ENCODE assay signal across 17 cellular contexts in genomic region chr2:127185093-127185492, GRCh38. TPM values are rescaled to one million over a fixed set of nuclear protein-coding genes. Genes with fewer than 3 reads are reported as not detected.
DNase-seq lines count a peak whose midpoint lies in the region; ATAC-seq, FAIRE-seq and TF ChIP-seq lines count a peak whose summit lies in the region.
"Had no signal": no experiment of that assay in that cellular context is flagged by ENCODE, and none has a peak within 500 bp of the region (broad histone marks: within the 10 kb centered on the region; RNA-seq: fewer than 3 reads in every experiment).

No MANE protein-coding gene starts in this region.

- H3K9me3 ChIP-seq in HCT116 (ENCODE audit: control insufficient read depth in 1 of 2, insufficient read depth in 1 of 2, low read depth in 1 of 2, low read length in 2 of 2) = 0 out of 4 replicates have a peak, but pooled peaks cover 0 to 2% of the 10 kb centered on the region in 2 experiments
- no peaks in the 10 kb centered on the region for H3K9me3 ChIP-seq in GM12878 (replicated peaks; ENCODE audit: control insufficient read depth, insufficient read depth, low read length)
- no peaks in the 10 kb centered on the region for H3K9me3 ChIP-seq in sigmoid colon

- H4K20me1 ChIP-seq in HCT116 (ENCODE audit: insufficient read depth) (no peaks in the 10 kb centered on the region), GM12878 (ENCODE audit: control insufficient read depth, insufficient read depth) (no peaks in the 10 kb centered on the region)

- TF ChIP-seq EP300 in GM12878 (IDR thresholded peaks at IDR 0.05; ENCODE audit: borderline replicate concordance in 1 of 2, control insufficient read depth in 1 of 2, low read depth in 2 of 2, low read length in 2 of 2) = no peak
- no peak for TF ChIP-seq EP300 in sigmoid colon (IDR thresholded peaks at IDR 0.05)

- DNase-seq in activated CD4-positive, alpha-beta memory T cell treated with anti-CD3 and anti-CD28 coated beads for 36 hours = peak; percentile 33
- DNase-seq in activated CD4-positive, alpha-beta memory T cell treated with anti-CD3 and anti-CD28 coated beads, Interleukin-2, amount 10 ng/mL, durations not matched to agents 7 days and 5 days = no peak
- DNase-seq in HCT116 (ENCODE audit: low read depth, low spot score) (no peak), GM12878 (ENCODE audit: low read depth, low spot score) (no peak), sigmoid colon (peak; percentile 63), NCI-H1105 treated with DMSO at 0.1 percent for 48 hours (lab: John Stamatoyannopoulos, UW) (no peak)
- DNase-seq: activated gamma-delta T cell treated with Interleukin-2 at 50 U/mL for 16 hours; NCI-H1417 treated with DMSO at 0.1 percent for 48 hours; NCI-H2227 treated with DMSO at 0.1 percent for 48 hours; NK-92 treated with Interleukin-12 subunit alpha and Interleukin-12 subunit beta, amount 100 ng/mL, for 24 hours; upper lobe of left lung had no signal

- TF ChIP-seq CTCF in HCT116 (IDR thresholded peaks at IDR 0.05 in 2 of 3, conservative IDR thresholded peaks at IDR 0.05 in 1 of 3; ENCODE audit: borderline replicate concordance in 1 of 3, insufficient read depth in 1 of 3, low read depth in 2 of 3, low read length in 2 of 3) = peak in 2 of 3 experiments; percentile 12 to 23; a peak in 1 of 6 replicates
- TF ChIP-seq CTCF in GM12878 (IDR thresholded peaks at IDR 0.05 in 2 of 3, conservative IDR thresholded peaks at IDR 0.05 in 1 of 3; ENCODE audit: control insufficient read depth in 2 of 3, extremely low read depth in 1 of 3, insufficient read depth in 1 of 3, low read depth in 3 of 3, low read length in 3 of 3) = peak in 1 of 3 experiments; percentile 18; a peak in 1 of 6 replicates
- TF ChIP-seq CTCF in sigmoid colon (IDR thresholded peaks at IDR 0.05) = no peak

- in situ Hi-C loops in GM12878 (cut with MboI) = no loop called here

- H3K4me2 ChIP-seq in HCT116 (ENCODE audit: low read length) = peak overlapping the region; percentile 13; the same call in 1 of the 2 replicates
- no peak overlapping the region for H3K4me2 ChIP-seq in GM12878 (ENCODE audit: control insufficient read depth, insufficient read depth)
- H3K4me2 ChIP-seq: A549 had no signal

- intact Hi-C loops in activated CD4-positive, alpha-beta memory T cell treated with anti-CD3 and anti-CD28 coated beads for 36 hours (cut with micrococcal nuclease) = no loop called here
- intact Hi-C loops in HCT116 (cut with micrococcal nuclease) (no loop called here), GM12878 (cut with micrococcal nuclease; ENCODE audit: unreplicated experiment) (no loop called here), sigmoid colon (cut with DNase I) (no loop called here)

- WGBS in GM12878 (ENCODE audit: insufficient coverage, insufficient replicate concordance, low lambda C conversion rate, missing lambda C conversion rate) = 34% methylated on average over 9 of the region's 9 CpGs
- 65 to 74% methylated on average over 9 of the region's 9 CpGs for WGBS in sigmoid colon, 2 donors

- RAD21 ChIA-PET in HCT116 (lab: Charles Lee; ENCODE audit: low non-redundant PET in 1 of 2, low total read pairs in 2 of 2, uncharacterized antibody in 2 of 2, unreplicated experiment in 2 of 2) (no interaction called here), GM12878 (lab: Charles Lee; ENCODE audit: unreplicated experiment) (no interaction called here)

- CTCF ChIA-PET in activated CD4-positive, alpha-beta memory T cell treated with anti-CD3 and anti-CD28 coated beads for 36 hours (lab: Charles Lee) = interaction anchor here (0.6 to 2.0 kb wide), 3 partner anchors 12 to 117 kb away, joined by 3 to 9 read pairs (median 5); no protein-coding TSS in a partner anchor
- CTCF ChIA-PET in activated CD4-positive, alpha-beta memory T cell treated with anti-CD3 and anti-CD28 coated beads, Interleukin-2, amount 10 ng/mL, durations not matched to agents 7 days and 5 days (lab: Charles Lee) = no interaction called here
- CTCF ChIA-PET in HCT116 (lab: Charles Lee) = no interaction called here
- CTCF ChIA-PET in GM12878 (lab: Yijun Ruan, JAX) = interaction anchor here (2.3 kb wide), 1 partner anchor 12 kb away, joined by 8 read pairs; no protein-coding TSS in a partner anchor

- ATAC-seq in HCT116 (peak; percentile 69), GM12878 (peak; percentile 33; the same call in 1 of the 3 replicates), GM21360 (IDR thresholded peaks at IDR 0.05; ENCODE audit: unreplicated experiment) (no peak), HG02623 (IDR thresholded peaks at IDR 0.05; ENCODE audit: unreplicated experiment) (no peak)
- ATAC-seq: Right ventricle myocardium inferior had no signal

- H3K79me2 ChIP-seq in HCT116 (ENCODE audit: insufficient read depth, low read length) (no peaks in the 10 kb centered on the region), GM12878 (ENCODE audit: control insufficient read depth, insufficient read depth, low read length) (no peaks in the 10 kb centered on the region)

- H3K36me3 ChIP-seq in HCT116 (ENCODE audit: control insufficient read depth in 1 of 2, insufficient read depth in 2 of 2, low read length in 2 of 2) (no peaks in the 10 kb centered on the region), GM12878 (ENCODE audit: control insufficient read depth in 2 of 2, insufficient read depth in 2 of 2, low read length in 1 of 2) (no peaks in the 10 kb centered on the region), sigmoid colon (no peaks in the 10 kb centered on the region)
- H3K36me3 ChIP-seq: upper lobe of left lung had no signal

- peaks cover 23% of the 10 kb centered on the region for H3K27me3 Mint-ChIP-seq in activated CD4-positive, alpha-beta memory T cell treated with anti-CD3 and anti-CD28 coated beads for 36 hours
- H3K27me3 Mint-ChIP-seq in activated CD4-positive, alpha-beta memory T cell treated with anti-CD3 and anti-CD28 coated beads, Interleukin-2, amount 10 ng/mL, durations not matched to agents 7 days and 5 days = peaks cover 35% of the 10 kb centered on the region
- H3K27me3 Mint-ChIP-seq: brain had no signal

- no peak overlapping the region for H3K4me3 Mint-ChIP-seq in activated CD4-positive, alpha-beta memory T cell treated with anti-CD3 and anti-CD28 coated beads for 36 hours
- H3K4me3 Mint-ChIP-seq in activated CD4-positive, alpha-beta memory T cell treated with anti-CD3 and anti-CD28 coated beads, Interleukin-2, amount 10 ng/mL, durations not matched to agents 7 days and 5 days = no peak overlapping the region
- H3K4me3 Mint-ChIP-seq: brain had no signal

- TF ChIP-seq RAD21 in HCT116 (IDR thresholded peaks at IDR 0.05; ENCODE audit: low read depth) (no peak), GM12878 (IDR thresholded peaks at IDR 0.05; ENCODE audit: insufficient read depth, low read depth, low read length) (no peak)

- POLR2A ChIA-PET in activated CD4-positive, alpha-beta memory T cell treated with anti-CD3 and anti-CD28 coated beads for 36 hours (lab: Charles Lee) = no interaction called here
- POLR2A ChIA-PET in activated CD4-positive, alpha-beta memory T cell treated with anti-CD3 and anti-CD28 coated beads, Interleukin-2, amount 10 ng/mL, durations not matched to agents 7 days and 5 days (lab: Charles Lee) = no interaction called here
- POLR2A ChIA-PET in HCT116 (lab: Charles Lee) (no interaction called here), GM12878 (lab: Charles Lee) (no interaction called here)

- peaks cover 6% of the 10 kb centered on the region for H3K4me1 Mint-ChIP-seq in activated CD4-positive, alpha-beta memory T cell treated with anti-CD3 and anti-CD28 coated beads for 36 hours (ENCODE audit: low read depth)
- peaks cover 5% of the 10 kb centered on the region for H3K4me1 Mint-ChIP-seq in activated CD4-positive, alpha-beta memory T cell treated with anti-CD3 and anti-CD28 coated beads, Interleukin-2, amount 10 ng/mL, durations not matched to agents 7 days and 5 days
- H3K4me1 Mint-ChIP-seq: brain had no signal

- H3K4me1 ChIP-seq in HCT116 (ENCODE audit: control insufficient read depth in 1 of 2, insufficient read depth in 2 of 2, low read length in 2 of 2) (peaks cover 2 to 5% of the 10 kb centered on the region in 2 experiments; a peak in 2 of 4 replicates), GM12878 (ENCODE audit: control insufficient read depth, insufficient read depth, low read length) (no peaks in the 10 kb centered on the region), sigmoid colon (no peaks in the 10 kb centered on the region)
- H3K4me1 ChIP-seq: A549, upper lobe of left lung had no signal

- TF ChIP-seq POLR2A in HCT116 (IDR thresholded peaks at IDR 0.05; ENCODE audit: borderline replicate concordance, extremely low read depth, insufficient read depth, insufficient read length) (no peak), GM12878 (IDR thresholded peaks at IDR 0.05; ENCODE audit: low read depth, low read length) (no peak), sigmoid colon (IDR thresholded peaks at IDR 0.05) (no peak)

- no peak for FAIRE-seq in GM12878 (lab: Jason Lieb, UNC)
- FAIRE-seq: A549 had no signal

- BruUV-seq in HCT116 (replicated peaks; lab: Mats Ljungman, UMichigan) (no TSS peak), GM12878 (replicated peaks; lab: Mats Ljungman, UMichigan) (no TSS peak)

- H3K9me2 ChIP-seq in HCT116 (ENCODE audit: insufficient read depth) = no peaks in the 10 kb centered on the region

- no peak overlapping the region for H3K27ac Mint-ChIP-seq in activated CD4-positive, alpha-beta memory T cell treated with anti-CD3 and anti-CD28 coated beads for 36 hours
- no peak overlapping the region for H3K27ac Mint-ChIP-seq in activated CD4-positive, alpha-beta memory T cell treated with anti-CD3 and anti-CD28 coated beads, Interleukin-2, amount 10 ng/mL, durations not matched to agents 7 days and 5 days
- H3K27ac Mint-ChIP-seq: brain had no signal

- H3K27me3 ChIP-seq in HCT116 (ENCODE audit: insufficient read depth, low read length) (no peaks in the 10 kb centered on the region), GM12878 (replicated peaks in 1 of 2; ENCODE audit: control insufficient read depth in 2 of 2, insufficient read depth in 2 of 2, low read length in 1 of 2) (peaks cover 0 to 4% of the 10 kb centered on the region in 2 experiments; a peak in 2 of 4 replicates), sigmoid colon (no peaks in the 10 kb centered on the region)
- H3K27me3 ChIP-seq: upper lobe of left lung had no signal

- no peaks in the 10 kb centered on the region for H3K36me3 Mint-ChIP-seq in activated CD4-positive, alpha-beta memory T cell treated with anti-CD3 and anti-CD28 coated beads for 36 hours
- peaks cover 3% of the 10 kb centered on the region for H3K36me3 Mint-ChIP-seq in activated CD4-positive, alpha-beta memory T cell treated with anti-CD3 and anti-CD28 coated beads, Interleukin-2, amount 10 ng/mL, durations not matched to agents 7 days and 5 days (ENCODE audit: low read depth)

- H3K27ac ChIP-seq in HCT116 (ENCODE audit: low read depth, low read length) (no peak overlapping the region), GM12878 (ENCODE audit: control insufficient read depth, insufficient read depth) (no peak overlapping the region), sigmoid colon (no peak overlapping the region)
- H3K27ac ChIP-seq: A549, upper lobe of left lung had no signal

- SMC1A ChIA-PET in GM12878 (lab: Charles Lee; ENCODE audit: uncharacterized antibody, unreplicated experiment) = no interaction called here

- peaks cover 15% of the 10 kb centered on the region for H3K9me3 Mint-ChIP-seq in activated CD4-positive, alpha-beta memory T cell treated with anti-CD3 and anti-CD28 coated beads for 36 hours
- H3K9me3 Mint-ChIP-seq in activated CD4-positive, alpha-beta memory T cell treated with anti-CD3 and anti-CD28 coated beads, Interleukin-2, amount 10 ng/mL, durations not matched to agents 7 days and 5 days = peaks cover 13% of the 10 kb centered on the region

- H2AFZ ChIP-seq in HCT116 (ENCODE audit: low read depth, low read length, poor library complexity, severe bottlenecking) (peak overlapping the region; percentile 50), GM12878 (ENCODE audit: control insufficient read depth, low read depth, low read length) (no peak overlapping the region)

- no peak overlapping the region for H3K4me3 ChIP-seq in HCT116 (replicated peaks in 1 of 2; ENCODE audit: low read depth in 1 of 2, low read length in 2 of 2)
- H3K4me3 ChIP-seq in GM12878 = no peak overlapping the region
- no peak overlapping the region for H3K4me3 ChIP-seq in sigmoid colon
- H3K4me3 ChIP-seq: A549, upper lobe of left lung had no signal

- H3K9ac ChIP-seq in HCT116 (ENCODE audit: low read length) = no peak overlapping the region
- no peak overlapping the region for H3K9ac ChIP-seq in GM12878 (ENCODE audit: control insufficient read depth, insufficient read depth, low read length)

RNA-seq across cellular contexts. Expression of gene CYP27C1, which starts 35.0 kb away (rescaled TPM):
- total RNA-seq in activated CD4-positive, alpha-beta memory T cell treated with anti-CD3 and anti-CD28 coated beads for 36 hours = not detected
- total RNA-seq in activated CD4-positive, alpha-beta memory T cell treated with anti-CD3 and anti-CD28 coated beads, Interleukin-2, amount 10 ng/mL, durations not matched to agents 7 days and 5 days = not detected
- not detected for total RNA-seq in HCT116 (2021; ENCODE audit: unreplicated experiment)
- polyA plus RNA-seq in HCT116 (2012) = not detected in 2 replicates
- total RNA-seq in GM12878 (2013; cell fraction: nucleolus; rRNA removed) = not detected in 2 replicates
- total RNA-seq in GM12878 (2014; rRNA removed) = not detected in 2 replicates
- total RNA-seq in GM12878 (2014; rRNA removed; fragmentation: Illumina TruSeq; extraction: Trizol) = not detected in 2 replicates
- not detected in 2 replicates for total RNA-seq in GM12878 (2021)
- not detected for polyA plus RNA-seq in GM12878 (2011; ENCODE audit: low read depth)
- not detected in 2 replicates for polyA plus RNA-seq in GM12878 (2011; rRNA removed)
- not detected in 2 replicates for polyA plus RNA-seq in GM12878 (2011; cell fraction: cytosol; rRNA removed)
- not detected in 2 replicates for polyA plus RNA-seq in GM12878 (2011; cell fraction: nucleus; rRNA removed)
- polyA plus RNA-seq in GM12878 (2012) = not detected in 2 replicates
- polyA plus RNA-seq in GM12878 (2014; fragmentation: Illumina TruSeq; extraction: Trizol) = not detected in 2 replicates
- not detected for polyA plus RNA-seq in GM12878 (2014; fragmentation: Nextera tagmentation; extraction: Ambion mirVana)
- polyA plus RNA-seq in GM12878 (2014; rRNA removed) = not detected in 2 replicates
- polyA plus RNA-seq in GM12878 (2016; fragmentation: Nextera tagmentation; extraction: Ambion mirVana) = not detected
- polyA minus RNA-seq in GM12878 (2011; rRNA and poly(A)+ RNA removed) = not detected in 2 replicates
- polyA minus RNA-seq in GM12878 (2011; cell fraction: cytosol; rRNA and poly(A)+ RNA removed) = not detected in 2 replicates
- polyA minus RNA-seq in GM12878 (2011; cell fraction: nucleus; rRNA and poly(A)+ RNA removed) = not detected in 2 replicates
- total RNA-seq in sigmoid colon = under 1 TPM; 0.27 to 0.83 (median 0.52) TPM
- polyA plus RNA-seq in sigmoid colon = under 1 TPM in 2 of 3 donors, not detected in 1; 0.55 to 0.60 TPM
- total RNA-seq: T-helper 2 cell treated with Interferon-gamma antibody and Interleukin-4, amounts not matched to agents 100 ng/mL and 5 ng/mL, for 36 hours had no signal

Comparison
In these comparisons a context has a peak if more than half of its experiments do, and no peak if none do; other contexts are left out.
1. DNase-seq: peak in activated CD4-positive, alpha-beta memory T cell treated with anti-CD3 and anti-CD28 coated beads for 36 hours (single experiment) and sigmoid colon (single experiment); none in activated CD4-positive, alpha-beta memory T cell treated with anti-CD3 and anti-CD28 coated beads, Interleukin-2, amount 10 ng/mL, durations not matched to agents 7 days and 5 days (single experiment), HCT116 (single experiment), GM12878 (single experiment) and NCI-H1105 treated with DMSO at 0.1 percent for 48 hours (single experiment).
2. CTCF ChIA-PET loops: an anchor here in activated CD4-positive, alpha-beta memory T cell treated with anti-CD3 and anti-CD28 coated beads for 36 hours (0.6 to 2.0 kb wide) and GM12878 (2.3 kb wide); none called in activated CD4-positive, alpha-beta memory T cell treated with anti-CD3 and anti-CD28 coated beads, Interleukin-2, amount 10 ng/mL, durations not matched to agents 7 days and 5 days and HCT116.
3. ATAC-seq: peak in HCT116 (single experiment) and GM12878 (single experiment); none in GM21360 (single experiment) and HG02623 (single experiment).
4. CTCF ChIP-seq: peak in HCT116 (2 of 3); none in sigmoid colon (0 of 4).